Comparison of ENCODE assay signal across 8 cellular contexts in the genomic region with DNA sequence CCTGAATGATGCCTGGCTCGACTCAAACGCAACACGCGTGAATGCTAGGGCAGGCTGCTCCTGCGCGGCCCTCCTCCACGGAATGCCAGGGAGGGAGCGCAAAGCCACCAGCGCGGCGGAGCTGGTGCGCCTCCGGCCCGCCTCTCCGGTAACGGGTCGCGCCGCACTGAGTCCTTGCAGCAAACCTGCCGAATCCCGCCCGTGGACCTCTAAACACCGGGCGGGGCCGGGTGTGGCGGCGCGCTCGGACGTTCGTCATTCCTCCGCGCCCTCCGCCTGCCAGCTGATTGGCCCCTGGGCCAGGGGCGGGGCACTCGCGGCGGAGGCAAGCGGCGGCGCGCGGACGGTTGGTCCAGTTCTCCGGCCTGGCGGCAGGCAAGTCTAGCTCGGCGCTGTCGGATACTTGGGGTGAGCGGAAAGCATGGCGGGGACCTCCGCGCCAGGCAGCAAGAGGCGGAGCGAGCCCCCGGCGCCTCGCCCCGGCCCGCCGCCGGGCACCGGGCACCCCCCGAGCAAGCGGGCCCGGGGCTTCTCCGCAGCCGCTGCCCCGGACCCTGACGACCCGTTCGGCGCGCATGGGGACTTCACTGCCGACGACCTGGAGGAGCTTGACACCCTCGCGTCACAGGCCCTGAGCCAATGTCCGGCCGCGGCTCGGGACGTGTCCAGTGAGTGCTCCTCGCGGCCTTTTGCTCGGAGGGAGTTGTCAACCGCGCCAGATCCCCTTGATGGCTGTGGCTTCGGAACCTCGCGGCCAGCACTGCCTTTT. TPM values are rescaled to one million over a fixed set of nuclear protein-coding genes. Genes with fewer than 3 reads are reported as not detected.
DNase-seq lines count a peak whose midpoint lies in the region; ATAC-seq lines count a peak whose summit lies in the region.

A gene (plus strand): TSS at position 313 of the 769 bp plus-strand sequence. CDS start 109 bp downstream, at position 422.

- H4K8ac ChIP-seq in mesenchymal stem cell (ENCODE audit: low read length): peak within 1 kb of the TSS; percentile 89

- no peak within 1 kb of the TSS for H2BK15ac ChIP-seq in mesenchymal stem cell (ENCODE audit: low read depth, poor library complexity, severe bottlenecking)

- H3K4me3 ChIP-seq in CD4-positive, CD25-positive, alpha-beta regulatory T cell (ENCODE audit: low read depth, low read length): peak within 1 kb of the TSS; percentile 82
- H3K4me3 ChIP-seq in effector memory CD4-positive, alpha-beta T cell (ENCODE audit: insufficient read depth, low read depth, low read length, poor library complexity, severe bottlenecking): peak within 1 kb of the TSS; percentile 58
- H3K4me3 ChIP-seq in mesenchymal stem cell (ENCODE audit: insufficient read depth in 1 of 2, low read depth in 1 of 2, low read length in 2 of 2): peak within 1 kb of the TSS; percentile 92 to 100

- H2BK120ac ChIP-seq in mesenchymal stem cell (ENCODE audit: low read depth, low read length): no peak within 1 kb of the TSS

- no peak within 1 kb of the TSS for H3K23ac ChIP-seq in mesenchymal stem cell (ENCODE audit: low read length in 2 of 2)

- H3K36me3 Mint-ChIP-seq in CD4-positive, CD25-positive, alpha-beta regulatory T cell: peaks cover 7% of the 10 kb centered on the region

- no peaks in the 10 kb centered on the region for H3K27me3 ChIP-seq in CD4-positive, CD25-positive, alpha-beta regulatory T cell (ENCODE audit: control insufficient read depth, insufficient read depth, low read length)
- H3K27me3 ChIP-seq in effector memory CD4-positive, alpha-beta T cell (replicated peaks; ENCODE audit: control insufficient read depth, insufficient read depth, low read length, poor library complexity, severe bottlenecking): no peaks in the 10 kb centered on the region
- no peaks in the 10 kb centered on the region for H3K27me3 ChIP-seq in mesenchymal stem cell (ENCODE audit: control insufficient read depth in 1 of 2, insufficient read depth in 1 of 2, low read length in 2 of 2)

- H4K91ac ChIP-seq in mesenchymal stem cell (ENCODE audit: low read length): peak within 1 kb of the TSS; percentile 87

- peak within 1 kb of the TSS; percentile 74 to 87 for H3K18ac ChIP-seq in mesenchymal stem cell (ENCODE audit: low read depth in 1 of 2, low read length in 2 of 2)

- peaks cover 21% of the 10 kb centered on the region for H3K36me3 ChIP-seq in CD4-positive, CD25-positive, alpha-beta regulatory T cell (ENCODE audit: control insufficient read depth, insufficient read depth, low read length)
- H3K36me3 ChIP-seq in effector memory CD4-positive, alpha-beta T cell (ENCODE audit: control insufficient read depth, insufficient read depth, low read length): peaks cover 15% of the 10 kb centered on the region
- H3K36me3 ChIP-seq in mesenchymal stem cell (ENCODE audit: control insufficient read depth in 1 of 2, insufficient read depth in 2 of 2, low read depth in 1 of 2, low read length in 2 of 2): peaks cover 25 to 43% of the 10 kb centered on the region in 2 experiments

- no peak within 1 kb of the TSS for H2BK5ac ChIP-seq in mesenchymal stem cell (ENCODE audit: low read depth, low read length, poor library complexity, severe bottlenecking)

- H3K14ac ChIP-seq in mesenchymal stem cell (ENCODE audit: low read length in 2 of 2): peak within 1 kb of the TSS in 1 of 2 experiments; percentile 98

- WGBS in mesenchymal stem cell: under 1% methylated on average over 87 of the region's 91 CpGs

- peaks cover 30% of the 10 kb centered on the region for H3K4me1 ChIP-seq in CD4-positive, CD25-positive, alpha-beta regulatory T cell (ENCODE audit: control insufficient read depth, insufficient read depth, low read length, poor library complexity, severe bottlenecking)
- H3K4me1 ChIP-seq in effector memory CD4-positive, alpha-beta T cell (ENCODE audit: control insufficient read depth, insufficient read depth, low read length, poor library complexity, severe bottlenecking): peaks cover 18% of the 10 kb centered on the region
- peaks cover 4% of the 10 kb centered on the region for H3K4me1 ChIP-seq in mesenchymal stem cell (ENCODE audit: control insufficient read depth, insufficient read depth, low read depth, low read length)

- peak within 1 kb of the TSS; percentile 71 for H3K4me2 ChIP-seq in mesenchymal stem cell (ENCODE audit: low read length, poor library complexity, severe bottlenecking)

- peak within 1 kb of the TSS; percentile 41 to 69 for H3K4ac ChIP-seq in mesenchymal stem cell (ENCODE audit: low read depth in 1 of 2, low read length in 2 of 2)

- H3K9me3 Mint-ChIP-seq in CD4-positive, CD25-positive, alpha-beta regulatory T cell: no peaks in the 10 kb centered on the region

- no peak within 1 kb of the TSS for H2AK5ac ChIP-seq in mesenchymal stem cell (ENCODE audit: low read length, severe bottlenecking)

- H2BK12ac ChIP-seq in mesenchymal stem cell (ENCODE audit: low read length in 2 of 2): no peak within 1 kb of the TSS

- peak within 1 kb of the TSS; percentile 90 to 96 (median 92) for H3K27ac Mint-ChIP-seq in CD4-positive, CD25-positive, alpha-beta regulatory T cell

- H3K9me3 ChIP-seq in CD4-positive, CD25-positive, alpha-beta regulatory T cell (ENCODE audit: control insufficient read depth in 2 of 2, low read length in 2 of 2): no peaks in the 10 kb centered on the region
- H3K9me3 ChIP-seq in effector memory CD4-positive, alpha-beta T cell (ENCODE audit: control insufficient read depth, low read length): no peaks in the 10 kb centered on the region
- H3K9me3 ChIP-seq in mesenchymal stem cell (ENCODE audit: control insufficient read depth, low read length): no peaks in the 10 kb centered on the region

- H2AFZ ChIP-seq in mesenchymal stem cell (ENCODE audit: low read depth, low read length): peak within 1 kb of the TSS; percentile 98

- H3K4me1 Mint-ChIP-seq in CD4-positive, CD25-positive, alpha-beta regulatory T cell: peaks cover 11 to 46% (median 34%) of the 10 kb centered on the region in 4 donors

- peak within 1 kb of the TSS; percentile 94 for H3K9ac ChIP-seq in mesenchymal stem cell (ENCODE audit: low read length)

- H3K4me3 Mint-ChIP-seq in CD4-positive, CD25-positive, alpha-beta regulatory T cell: peak within 1 kb of the TSS; percentile 87 to 98 (median 93)

- peak within 1 kb of the TSS; percentile 76 for H3K27ac ChIP-seq in CD4-positive, CD25-positive, alpha-beta regulatory T cell (ENCODE audit: insufficient read depth, low read length, poor library complexity, severe bottlenecking)
- peak within 1 kb of the TSS; percentile 71 for H3K27ac ChIP-seq in effector memory CD4-positive, alpha-beta T cell (ENCODE audit: insufficient read depth, low read length, poor library complexity, severe bottlenecking)
- H3K27ac ChIP-seq in mesenchymal stem cell (ENCODE audit: low read length, poor library complexity, severe bottlenecking): no peak within 1 kb of the TSS

- DNase-seq in CD4-positive, CD25-positive, alpha-beta regulatory T cell: peak; percentile 84 to 87 (median 85)
- peak; percentile 82 for DNase-seq in NOMO-1 treated with DMSO at 0.1 percent for 48 hours (lab: John Stamatoyannopoulos, UW; ENCODE audit: unreplicated experiment)
- DNase-seq in activated CD8-positive, alpha-beta memory T cell treated with anti-CD3 and anti-CD28 coated beads for 4 hours (ENCODE audit: low read depth in 2 of 2): peak; percentile 73 to 76
- peak; percentile 78 to 87 (median 83) for DNase-seq in effector memory CD4-positive, alpha-beta T cell
- DNase-seq in mesenchymal stem cell: peak; percentile 89
- peak; percentile 77 for DNase-seq in stimulated activated CD8-positive, alpha-beta memory T cell treated with anti-CD3 and anti-CD28 coated beads, Interleukin-12 subunit alpha, Interleukin-12 subunit beta, amount 100 ng/mL, for 24 hours (ENCODE audit: extremely low read depth)

- peaks cover 4% of the 10 kb centered on the region for H3K27me3 Mint-ChIP-seq in CD4-positive, CD25-positive, alpha-beta regulatory T cell

- peaks cover 19% of the 10 kb centered on the region for H3K79me1 ChIP-seq in mesenchymal stem cell (replicated peaks; ENCODE audit: low read length, poor library complexity, severe bottlenecking)

- ATAC-seq in CD4-positive, CD25-positive, alpha-beta regulatory T cell (ENCODE audit: low read depth in 2 of 2): peak; percentile 96 to 97
- ATAC-seq in GM19397 (IDR thresholded peaks at IDR 0.05; ENCODE audit: unreplicated experiment) (peak; percentile 91), HG03565 (IDR thresholded peaks at IDR 0.05; ENCODE audit: unreplicated experiment) (peak; percentile 81)

RNA-seq across cellular contexts. Expression of the gene that starts here (rescaled TPM):
- total RNA-seq in CD4-positive, CD25-positive, alpha-beta regulatory T cell: 11.5 TPM
- 10 to 100 TPM in 3 of 4 donors, 1 to 10 TPM in 1; 9.6 to 14.7 (median 13.3) TPM for polyA plus RNA-seq in CD4-positive, CD25-positive, alpha-beta regulatory T cell
- 4.5 TPM for polyA plus RNA-seq in mesenchymal stem cell (2013, experiment 1 of 2)
- polyA plus RNA-seq in mesenchymal stem cell (2013, experiment 2 of 2): 4.8 TPM
